In the genomic region with DNA sequence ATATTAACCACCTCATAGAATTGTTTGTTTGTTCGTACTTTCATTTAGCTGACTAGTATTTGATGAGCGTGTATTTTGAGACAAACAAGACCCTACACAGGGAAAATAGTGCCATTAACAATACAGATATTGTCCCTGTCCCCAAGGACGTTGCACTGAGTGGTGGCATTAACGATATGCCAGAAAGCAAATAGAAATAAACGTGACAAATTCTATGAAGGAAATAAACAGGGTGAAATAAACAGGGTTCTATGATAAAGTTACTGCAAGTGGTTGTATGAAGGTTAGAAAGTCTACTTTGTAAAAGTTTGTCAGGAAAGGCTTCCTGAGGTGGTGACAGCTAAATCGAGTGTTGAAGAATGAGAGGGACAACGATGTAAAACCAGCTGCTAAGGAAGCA, we compare ENCODE assay signal across 31 cellular contexts.
"Had no signal": no experiment of that assay in that cellular context is flagged by ENCODE, and none has a peak within 500 bp of the region (broad histone marks: within the 10 kb centered on the region; RNA-seq: fewer than 3 reads in every experiment).

No MANE protein-coding gene starts in this region.

- ATAC-seq: foreskin keratinocyte; left lobe of liver; stimulated activated memory B cell treated with anti-CD40 and anti-IgM and Interleukin-4, amounts not matched to agents 10 μg/mL and 1 μg/mL and 100 μg/mL, for 72 hours; stimulated activated naive CD8-positive, alpha-beta T cell treated with anti-CD3 and anti-CD28 coated beads, Interleukin-15, amount 100 ng/mL, for 72 hours had no signal

- H3K27ac ChIP-seq: adrenal gland, ascending aorta, esophagus muscularis mucosa, foreskin keratinocyte, ovary, prostate gland, sigmoid colon, suprapubic skin, transverse colon had no signal

- H3K4me3 ChIP-seq: adrenal gland, ascending aorta, esophagus muscularis mucosa, heart left ventricle, ovary, prostate gland, sigmoid colon, suprapubic skin, transverse colon had no signal

- H3K27me3 ChIP-seq: adrenal gland, ascending aorta, esophagus muscularis mucosa, foreskin keratinocyte, heart left ventricle, ovary, sigmoid colon, suprapubic skin, transverse colon had no signal

- H3K9me3 ChIP-seq: adrenal gland, ascending aorta, esophagus muscularis mucosa, heart left ventricle, ovary, prostate gland, sigmoid colon, suprapubic skin, transverse colon had no signal

- DNase-seq: activated CD4-positive, alpha-beta memory T cell treated with anti-CD3 and anti-CD28 coated beads for 36 hours; activated CD4-positive, alpha-beta T cell treated with anti-CD3 and anti-CD28 coated beads, Interleukin-2, amount 10 ng/mL, durations not matched to agents 24 days and 14 days; activated CD4-positive, CD25-positive, alpha-beta regulatory T cell treated with anti-CD3 and anti-CD28 coated beads, Interleukin-2, amount 50 U/mL, for 72 hours; activated CD8-positive, alpha-beta memory T cell treated with anti-CD3 and anti-CD28 coated beads, Interleukin-2, amount 50 U/mL, for 4 hours; activated effector memory CD4-positive, alpha-beta T cell treated with anti-CD3 and anti-CD28 coated beads, Interleukin-2, amount 50 U/mL, for 16 hours; activated naive CD4-positive, alpha-beta T cell treated with anti-CD3 and anti-CD28 coated beads for 36 hours; activated naive CD8-positive, alpha-beta T cell treated with anti-CD3 and anti-CD28 coated beads for 36 hours; activated T-cell treated with anti-CD3 and anti-CD28 coated beads, Interleukin-2, amount 50 U/mL, for 1 hour; adrenal gland; central memory CD4-positive, alpha-beta T cell; effector CD4-positive, alpha-beta T cell; foreskin keratinocyte; heart left ventricle; immature natural killer cell; kidney; naive B cell; ovary; retina; sigmoid colon; small intestine; stimulated activated CD4-positive, alpha-beta T cell treated with anti-CD3 and anti-CD28 coated beads, Interleukin-4, amount 100 ng/mL, for 4 hours; stimulated activated CD8-positive, alpha-beta memory T cell treated with anti-CD3 and anti-CD28 coated beads, Interleukin-4, amount 100 ng/mL, for 48 hours; stimulated activated naive CD8-positive, alpha-beta T cell treated with anti-CD3 and anti-CD28 coated beads, Interleukin-15, amount 100 ng/mL, for 72 hours; T-helper 2 cell; transverse colon had no signal

- H3K4me1 ChIP-seq: adrenal gland, ascending aorta, foreskin keratinocyte, prostate gland, sigmoid colon, suprapubic skin, transverse colon had no signal

- H3K36me3 ChIP-seq: adrenal gland, ascending aorta, ovary, prostate gland, sigmoid colon, suprapubic skin, transverse colon had no signal
